In genomic region chr12:94641283-94641682, GRCh38 we compare ENCODE assay signal across 2 cellular contexts.
TF ChIP-seq lines count a peak whose summit lies in the region.

No MANE protein-coding gene starts in this region.

TF ChIP-seq in GM23338, 12 proteins besides CTCF, POLR2A, EP300 and RAD21 (continued from another document):
- TF ChIP-seq ZNF462 (CRISPR knock-in tag; IDR thresholded peaks at IDR 0.05) (no peak), JUNB (IDR thresholded peaks at IDR 0.05; ENCODE audit: unreplicated experiment) (no peak)

TF ChIP-seq in WTC11, 78 proteins besides CTCF, POLR2A, EP300 and RAD21 (continued from another document):
- no peak for TF ChIP-seq IRF1 (CRISPR knock-in tag; IDR thresholded peaks at IDR 0.05)
- no peak for TF ChIP-seq NR1H2 (CRISPR knock-in tag; IDR thresholded peaks at IDR 0.05)
- TF ChIP-seq ATF3 (CRISPR knock-in tag; conservative IDR thresholded peaks at IDR 0.05), result no peak
- TF ChIP-seq NFYB (CRISPR knock-in tag; conservative IDR thresholded peaks at IDR 0.05; ENCODE audit: low read depth), result no peak
- no peak for TF ChIP-seq EMX1 (CRISPR knock-in tag; IDR thresholded peaks at IDR 0.05)
- no peak for TF ChIP-seq MXD4 (CRISPR knock-in tag; IDR thresholded peaks at IDR 0.05; ENCODE audit: borderline replicate concordance)
- TF ChIP-seq CREM (CRISPR knock-in tag; IDR thresholded peaks at IDR 0.05), result no peak
- TF ChIP-seq ZMAT4 (CRISPR knock-in tag; IDR thresholded peaks at IDR 0.05), result no peak
